Comparison of ENCODE assay signal across 14 cellular contexts in the genomic region with DNA sequence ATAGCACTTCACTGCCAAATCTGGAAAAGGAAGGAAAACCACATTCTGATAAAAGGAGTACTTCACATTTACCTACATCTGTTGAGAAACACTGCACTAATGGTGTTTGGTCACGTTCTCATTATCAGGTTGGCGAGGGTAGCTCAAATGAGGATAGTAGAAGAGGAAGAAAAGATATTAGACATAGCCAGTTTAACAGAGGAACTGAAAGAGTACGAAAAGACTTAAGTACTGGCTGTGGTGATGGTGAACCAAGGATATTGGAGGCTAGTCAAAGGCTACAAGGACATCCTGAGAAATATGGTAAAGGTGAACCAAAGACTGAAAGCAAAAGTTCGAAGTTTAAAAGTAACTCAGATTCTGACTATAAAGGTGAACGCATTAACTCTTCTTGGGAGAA. TPM values are rescaled to one million over a fixed set of nuclear protein-coding genes. Genes with fewer than 3 reads are reported as not detected.
A peak's percentile ranks its signal among the peaks of the same experiment; 100 is the strongest.
DNase-seq lines count a peak whose midpoint lies in the region; ATAC-seq and TF ChIP-seq lines count a peak whose summit lies in the region.
"Had no signal": no experiment of that assay in that cellular context is flagged by ENCODE, and none has a peak within 500 bp of the region (broad histone marks: within the 10 kb centered on the region; RNA-seq: fewer than 3 reads in every experiment).

No MANE protein-coding gene starts in this region.

- no peaks in the 10 kb centered on the region for H3K27me3 Mint-ChIP-seq in activated CD4-positive, alpha-beta T cell treated with anti-CD3 and anti-CD28 coated beads, Interleukin-2, amount 10 ng/mL, durations not matched to agents 24 days and 14 days
- H3K27me3 Mint-ChIP-seq in natural killer cell treated with Interleukin-12 subunit alpha and Interleukin-12 subunit beta and Interleukin-15 and Interleukin-18, amount 100 ng/mL, for 72 hours: no peaks in the 10 kb centered on the region
- no peaks in the 10 kb centered on the region for H3K27me3 Mint-ChIP-seq in Calu3 (ENCODE audit: unreplicated experiment)
- H3K27me3 Mint-ChIP-seq: activated naive CD8-positive, alpha-beta T cell treated with anti-CD3 and anti-CD28 coated beads for 36 hours had no signal

- peak; percentile 80 for ATAC-seq in GM21576 (IDR thresholded peaks at IDR 0.05; ENCODE audit: unreplicated experiment)
- ATAC-seq in HG03135 (IDR thresholded peaks at IDR 0.05; ENCODE audit: unreplicated experiment): peak; percentile 55
- no peak for ATAC-seq in natural killer cell treated with Interleukin-12 subunit alpha and Interleukin-12 subunit beta and Interleukin-15 and Interleukin-18, amount 100 ng/mL, for 72 hours

- no TSS peak for BruUV-seq in Calu3 (replicated peaks; lab: Mats Ljungman, UMichigan)

- H3K36me3 Mint-ChIP-seq in activated CD4-positive, alpha-beta T cell treated with anti-CD3 and anti-CD28 coated beads, Interleukin-2, amount 10 ng/mL, durations not matched to agents 24 days and 14 days (ENCODE audit: low read depth): peaks cover 75% of the 10 kb centered on the region
- H3K36me3 Mint-ChIP-seq in natural killer cell treated with Interleukin-12 subunit alpha and Interleukin-12 subunit beta and Interleukin-15 and Interleukin-18, amount 100 ng/mL, for 72 hours: peaks cover 44% of the 10 kb centered on the region
- peaks cover 51% of the 10 kb centered on the region for H3K36me3 Mint-ChIP-seq in Calu3 (ENCODE audit: insufficient read depth, unreplicated experiment)

- peaks cover 13% of the 10 kb centered on the region for H3K9me3 Mint-ChIP-seq in activated CD4-positive, alpha-beta T cell treated with anti-CD3 and anti-CD28 coated beads, Interleukin-2, amount 10 ng/mL, durations not matched to agents 24 days and 14 days
- H3K9me3 Mint-ChIP-seq in natural killer cell treated with Interleukin-12 subunit alpha and Interleukin-12 subunit beta and Interleukin-15 and Interleukin-18, amount 100 ng/mL, for 72 hours: no peaks in the 10 kb centered on the region
- H3K9me3 Mint-ChIP-seq in Calu3 (ENCODE audit: low read depth, unreplicated experiment): peaks cover 4% of the 10 kb centered on the region

- CTCF ChIA-PET in Calu3 (lab: Charles Lee): no interaction called here

- no peak for DNase-seq in activated CD4-positive, alpha-beta T cell treated with anti-CD3 and anti-CD28 coated beads, Interleukin-2, amount 10 ng/mL, durations not matched to agents 24 days and 14 days
- DNase-seq in activated CD4-positive, alpha-beta T cell treated with anti-CD3 and anti-CD28 coated beads for 48 hours: no peak
- DNase-seq in natural killer cell treated with Interleukin-12 subunit alpha and Interleukin-12 subunit beta and Interleukin-15 and Interleukin-18, amount 100 ng/mL, for 72 hours (ENCODE audit: low spot score): no peak
- DNase-seq in A172 (ENCODE audit: low spot score): no peak
- no peak for DNase-seq in HPDE6-E6E7 (ENCODE audit: extremely low spot score)
- DNase-seq in Calu3: no peak
- DNase-seq: activated naive CD8-positive, alpha-beta T cell treated with anti-CD3 and anti-CD28 coated beads for 36 hours; cortex of kidney; DMS79 treated with DMSO at 0.1 percent for 48 hours; NCI-H1930; substantia nigra had no signal

- peaks cover 17% of the 10 kb centered on the region for H3K4me1 Mint-ChIP-seq in activated CD4-positive, alpha-beta T cell treated with anti-CD3 and anti-CD28 coated beads, Interleukin-2, amount 10 ng/mL, durations not matched to agents 24 days and 14 days
- H3K4me1 Mint-ChIP-seq in natural killer cell treated with Interleukin-12 subunit alpha and Interleukin-12 subunit beta and Interleukin-15 and Interleukin-18, amount 100 ng/mL, for 72 hours (ENCODE audit: low read depth in 2 of 2): peaks cover 2 to 18% of the 10 kb centered on the region in 2 donors
- no peaks in the 10 kb centered on the region for H3K4me1 Mint-ChIP-seq in Calu3 (ENCODE audit: low read depth, unreplicated experiment)

- H3K4me3 Mint-ChIP-seq in activated CD4-positive, alpha-beta T cell treated with anti-CD3 and anti-CD28 coated beads, Interleukin-2, amount 10 ng/mL, durations not matched to agents 24 days and 14 days: no peak overlapping the region
- peak overlapping the region; percentile 3 for H3K4me3 Mint-ChIP-seq in natural killer cell treated with Interleukin-12 subunit alpha and Interleukin-12 subunit beta and Interleukin-15 and Interleukin-18, amount 100 ng/mL, for 72 hours
- no peak overlapping the region for H3K4me3 Mint-ChIP-seq in Calu3 (ENCODE audit: low read depth, unreplicated experiment)
- H3K4me3 Mint-ChIP-seq: activated naive CD8-positive, alpha-beta T cell treated with anti-CD3 and anti-CD28 coated beads for 36 hours had no signal

- peak overlapping the region; percentile 39 for H3K27ac Mint-ChIP-seq in activated CD4-positive, alpha-beta T cell treated with anti-CD3 and anti-CD28 coated beads, Interleukin-2, amount 10 ng/mL, durations not matched to agents 24 days and 14 days
- peak overlapping the region in 1 of 2 donors; percentile 5 for H3K27ac Mint-ChIP-seq in natural killer cell treated with Interleukin-12 subunit alpha and Interleukin-12 subunit beta and Interleukin-15 and Interleukin-18, amount 100 ng/mL, for 72 hours
- no peak overlapping the region for H3K27ac Mint-ChIP-seq in Calu3 (ENCODE audit: unreplicated experiment)
- H3K27ac Mint-ChIP-seq: activated naive CD8-positive, alpha-beta T cell treated with anti-CD3 and anti-CD28 coated beads for 36 hours had no signal

- intact Hi-C loops in activated CD4-positive, alpha-beta T cell treated with anti-CD3 and anti-CD28 coated beads, Interleukin-2, amount 10 ng/mL, durations not matched to agents 24 days and 14 days (cut with micrococcal nuclease): no loop called here
- intact Hi-C loops in Calu3 (cut with micrococcal nuclease; ENCODE audit: unreplicated experiment): no loop called here

- no peak for TF ChIP-seq CTCF in Calu3 (IDR thresholded peaks at IDR 0.05; ENCODE audit: unreplicated experiment)

RNA-seq across cellular contexts. Expression of a gene that starts 32.0 kb away (rescaled TPM):
- total RNA-seq in activated CD4-positive, alpha-beta T cell treated with anti-CD3 and anti-CD28 coated beads, Interleukin-2, amount 10 ng/mL, durations not matched to agents 24 days and 14 days: not detected in 2 replicates
- not detected for total RNA-seq in natural killer cell treated with Interleukin-12 subunit alpha and Interleukin-12 subunit beta and Interleukin-15 and Interleukin-18, amount 100 ng/mL, for 72 hours
- total RNA-seq in A172 (2014; rRNA removed; shearing (Covaris generic)): not detected in 2 replicates
- not detected in 2 replicates for total RNA-seq in Calu3 (2022)
- total RNA-seq: A673; activated naive CD8-positive, alpha-beta T cell treated with anti-CD3 and anti-CD28 coated beads for 36 hours had no signal

RNA-seq across cellular contexts. Expression of a gene that starts 32.6 kb away (rescaled TPM):
- total RNA-seq in activated CD4-positive, alpha-beta T cell treated with anti-CD3 and anti-CD28 coated beads, Interleukin-2, amount 10 ng/mL, durations not matched to agents 24 days and 14 days: 37.3 and 37.8 TPM in 2 replicates
- total RNA-seq in natural killer cell treated with Interleukin-12 subunit alpha and Interleukin-12 subunit beta and Interleukin-15 and Interleukin-18, amount 100 ng/mL, for 72 hours: 10 to 100 TPM; 20.3 to 33.1 TPM
- 13.5 and 16.9 TPM in 2 replicates for total RNA-seq in A172 (2014; rRNA removed; shearing (Covaris generic))
- total RNA-seq in Calu3 (2022): 21.2 and 24.3 TPM in 2 replicates

RNA-seq across cellular contexts. Expression of a gene that starts 42.7 kb away (rescaled TPM):
- total RNA-seq in activated CD4-positive, alpha-beta T cell treated with anti-CD3 and anti-CD28 coated beads, Interleukin-2, amount 10 ng/mL, durations not matched to agents 24 days and 14 days: 75.9 and 78.3 TPM in 2 replicates
- total RNA-seq in natural killer cell treated with Interleukin-12 subunit alpha and Interleukin-12 subunit beta and Interleukin-15 and Interleukin-18, amount 100 ng/mL, for 72 hours: 100 to 1,000 TPM in 1 of 2 donors, 10 to 100 TPM in 1; 47.3 to 102 TPM
- total RNA-seq in A172 (2014; rRNA removed; shearing (Covaris generic)): 7.1 and 15.3 TPM in 2 replicates
- total RNA-seq in Calu3 (2022): 50.0 and 54.0 TPM in 2 replicates

Comparison
In these comparisons a context has a peak if more than half of its experiments do, and no peak if none do; other contexts are left out.
1. ATAC-seq: peak in GM21576 (single experiment) and HG03135 (single experiment); none in natural killer cell treated with Interleukin-12 subunit alpha and Interleukin-12 subunit beta and Interleukin-15 and Interleukin-18, amount 100 ng/mL, for 72 hours (0 of 2).